ENCODE assay signal across 2 cellular contexts in the genomic region with DNA sequence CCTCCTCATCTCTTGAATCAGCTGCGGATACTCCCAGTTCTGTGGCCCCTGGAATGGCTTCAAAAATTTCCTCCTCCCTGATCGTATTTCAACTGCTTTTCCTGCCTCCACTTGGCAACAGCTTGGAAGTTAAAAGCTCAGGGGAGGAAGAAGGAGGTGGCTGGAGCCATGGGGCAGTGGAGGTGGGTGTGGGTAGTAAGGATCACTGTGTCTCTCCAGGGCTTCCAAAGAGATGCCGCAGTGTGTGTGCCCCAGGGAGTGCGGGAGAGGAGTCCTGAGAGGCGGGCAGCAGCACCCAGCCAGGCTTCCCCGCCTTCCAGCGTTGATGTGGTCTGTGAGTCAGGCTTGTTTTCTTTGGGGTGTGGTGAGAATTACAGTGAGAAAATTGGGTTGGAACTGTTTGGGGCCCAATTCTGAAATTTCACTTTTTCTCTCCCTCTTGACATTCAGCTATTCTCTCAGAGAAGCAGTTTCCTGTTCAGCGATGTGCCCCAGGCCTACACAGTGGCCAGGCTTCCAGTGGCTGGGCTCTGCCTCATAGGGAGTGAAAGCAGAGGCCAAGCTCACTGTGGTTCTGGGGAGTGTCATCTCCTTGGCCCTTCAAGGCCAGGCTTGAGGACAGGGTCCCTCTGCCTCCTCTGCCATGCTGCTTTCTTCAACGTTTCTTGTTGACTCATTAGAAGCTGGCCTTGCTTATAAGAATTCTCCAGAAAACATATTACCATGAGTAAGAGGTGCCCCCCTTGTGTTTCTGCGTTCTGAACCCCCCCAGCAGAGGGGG.
TF ChIP-seq lines count a peak whose summit lies in the region.

No MANE protein-coding gene starts in this region.

TF ChIP-seq in HEK293, 187 proteins besides CTCF, POLR2A, EP300 and RAD21 (continued from another document):
- TF ChIP-seq, protein P1, sequence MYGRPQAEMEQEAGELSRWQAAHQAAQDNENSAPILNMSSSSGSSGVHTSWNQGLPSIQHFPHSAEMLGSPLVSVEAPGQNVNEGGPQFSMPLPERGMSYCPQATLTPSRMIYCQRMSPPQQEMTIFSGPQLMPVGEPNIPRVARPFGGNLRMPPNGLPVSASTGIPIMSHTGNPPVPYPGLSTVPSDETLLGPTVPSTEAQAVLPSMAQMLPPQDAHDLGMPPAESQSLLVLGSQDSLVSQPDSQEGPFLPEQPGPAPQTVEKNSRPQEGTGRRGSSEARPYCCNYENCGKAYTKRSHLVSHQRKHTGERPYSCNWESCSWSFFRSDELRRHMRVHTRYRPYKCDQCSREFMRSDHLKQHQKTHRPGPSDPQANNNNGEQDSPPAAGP (tag by site-specific recombination; IDR thresholded peaks at IDR 0.05): no peak
- TF ChIP-seq GLIS2 (tag by site-specific recombination; IDR thresholded peaks at IDR 0.05) (no peak), ZNF175 (tag by site-specific recombination; IDR thresholded peaks at IDR 0.05) (no peak), BCL11A (tag by site-specific recombination; IDR thresholded peaks at IDR 0.05; ENCODE audit: low read depth) (no peak), ZNF629 (tag by site-specific recombination; IDR thresholded peaks at IDR 0.05) (no peak), ZNF701 (tag by site-specific recombination; IDR thresholded peaks at IDR 0.05) (no peak), ZNF837 (tag by site-specific recombination; IDR thresholded peaks at IDR 0.05) (no peak), ZNF792 (tag by site-specific recombination; IDR thresholded peaks at IDR 0.05) (no peak), ZFHX2 (tag by site-specific recombination; conservative IDR thresholded peaks at IDR 0.05) (peak; percentile 66), ZNF404 (tag by site-specific recombination; IDR thresholded peaks at IDR 0.05) (no peak), ZNF138 (tag by site-specific recombination; IDR thresholded peaks at IDR 0.05; ENCODE audit: borderline replicate concordance) (no peak), SCRT1 (tag by site-specific recombination; IDR thresholded peaks at IDR 0.05; ENCODE audit: borderline replicate concordance) (no peak), EGR2 (tag by site-specific recombination; IDR thresholded peaks at IDR 0.05; ENCODE audit: low read depth) (peak; percentile 69; the same call in 1 of the 2 replicates), WT1 (tag by site-specific recombination; IDR thresholded peaks at IDR 0.05) (peak; percentile 73), ZNF169 (tag by site-specific recombination; IDR thresholded peaks at IDR 0.05) (no peak), ZNF292 (tag by site-specific recombination; IDR thresholded peaks at IDR 0.05; ENCODE audit: borderline replicate concordance, low read depth) (no peak), ZNF16 (tag by site-specific recombination; IDR thresholded peaks at IDR 0.05; ENCODE audit: low read depth) (no peak), HOXD13 (CRISPR knock-in tag; IDR thresholded peaks at IDR 0.05; ENCODE audit: borderline replicate concordance) (no peak)
- TF ChIP-seq, protein P2, sequence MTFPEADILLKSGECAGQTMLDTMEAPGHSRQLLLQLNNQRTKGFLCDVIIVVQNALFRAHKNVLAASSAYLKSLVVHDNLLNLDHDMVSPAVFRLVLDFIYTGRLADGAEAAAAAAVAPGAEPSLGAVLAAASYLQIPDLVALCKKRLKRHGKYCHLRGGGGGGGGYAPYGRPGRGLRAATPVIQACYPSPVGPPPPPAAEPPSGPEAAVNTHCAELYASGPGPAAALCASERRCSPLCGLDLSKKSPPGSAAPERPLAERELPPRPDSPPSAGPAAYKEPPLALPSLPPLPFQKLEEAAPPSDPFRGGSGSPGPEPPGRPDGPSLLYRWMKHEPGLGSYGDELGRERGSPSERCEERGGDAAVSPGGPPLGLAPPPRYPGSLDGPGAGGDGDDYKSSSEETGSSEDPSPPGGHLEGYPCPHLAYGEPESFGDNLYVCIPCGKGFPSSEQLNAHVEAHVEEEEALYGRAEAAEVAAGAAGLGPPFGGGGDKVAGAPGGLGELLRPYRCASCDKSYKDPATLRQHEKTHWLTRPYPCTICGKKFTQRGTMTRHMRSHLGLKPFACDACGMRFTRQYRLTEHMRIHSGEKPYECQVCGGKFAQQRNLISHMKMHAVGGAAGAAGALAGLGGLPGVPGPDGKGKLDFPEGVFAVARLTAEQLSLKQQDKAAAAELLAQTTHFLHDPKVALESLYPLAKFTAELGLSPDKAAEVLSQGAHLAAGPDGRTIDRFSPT (tag by site-specific recombination; IDR thresholded peaks at IDR 0.05): no peak
- TF ChIP-seq, protein P3, sequence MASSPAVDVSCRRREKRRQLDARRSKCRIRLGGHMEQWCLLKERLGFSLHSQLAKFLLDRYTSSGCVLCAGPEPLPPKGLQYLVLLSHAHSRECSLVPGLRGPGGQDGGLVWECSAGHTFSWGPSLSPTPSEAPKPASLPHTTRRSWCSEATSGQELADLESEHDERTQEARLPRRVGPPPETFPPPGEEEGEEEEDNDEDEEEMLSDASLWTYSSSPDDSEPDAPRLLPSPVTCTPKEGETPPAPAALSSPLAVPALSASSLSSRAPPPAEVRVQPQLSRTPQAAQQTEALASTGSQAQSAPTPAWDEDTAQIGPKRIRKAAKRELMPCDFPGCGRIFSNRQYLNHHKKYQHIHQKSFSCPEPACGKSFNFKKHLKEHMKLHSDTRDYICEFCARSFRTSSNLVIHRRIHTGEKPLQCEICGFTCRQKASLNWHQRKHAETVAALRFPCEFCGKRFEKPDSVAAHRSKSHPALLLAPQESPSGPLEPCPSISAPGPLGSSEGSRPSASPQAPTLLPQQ (tag by site-specific recombination; IDR thresholded peaks at IDR 0.05): no peak
- TF ChIP-seq, protein P4, sequence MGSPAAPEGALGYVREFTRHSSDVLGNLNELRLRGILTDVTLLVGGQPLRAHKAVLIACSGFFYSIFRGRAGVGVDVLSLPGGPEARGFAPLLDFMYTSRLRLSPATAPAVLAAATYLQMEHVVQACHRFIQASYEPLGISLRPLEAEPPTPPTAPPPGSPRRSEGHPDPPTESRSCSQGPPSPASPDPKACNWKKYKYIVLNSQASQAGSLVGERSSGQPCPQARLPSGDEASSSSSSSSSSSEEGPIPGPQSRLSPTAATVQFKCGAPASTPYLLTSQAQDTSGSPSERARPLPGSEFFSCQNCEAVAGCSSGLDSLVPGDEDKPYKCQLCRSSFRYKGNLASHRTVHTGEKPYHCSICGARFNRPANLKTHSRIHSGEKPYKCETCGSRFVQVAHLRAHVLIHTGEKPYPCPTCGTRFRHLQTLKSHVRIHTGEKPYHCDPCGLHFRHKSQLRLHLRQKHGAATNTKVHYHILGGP (tag by site-specific recombination; IDR thresholded peaks at IDR 0.05): no peak
- TF ChIP-seq, protein P5, sequence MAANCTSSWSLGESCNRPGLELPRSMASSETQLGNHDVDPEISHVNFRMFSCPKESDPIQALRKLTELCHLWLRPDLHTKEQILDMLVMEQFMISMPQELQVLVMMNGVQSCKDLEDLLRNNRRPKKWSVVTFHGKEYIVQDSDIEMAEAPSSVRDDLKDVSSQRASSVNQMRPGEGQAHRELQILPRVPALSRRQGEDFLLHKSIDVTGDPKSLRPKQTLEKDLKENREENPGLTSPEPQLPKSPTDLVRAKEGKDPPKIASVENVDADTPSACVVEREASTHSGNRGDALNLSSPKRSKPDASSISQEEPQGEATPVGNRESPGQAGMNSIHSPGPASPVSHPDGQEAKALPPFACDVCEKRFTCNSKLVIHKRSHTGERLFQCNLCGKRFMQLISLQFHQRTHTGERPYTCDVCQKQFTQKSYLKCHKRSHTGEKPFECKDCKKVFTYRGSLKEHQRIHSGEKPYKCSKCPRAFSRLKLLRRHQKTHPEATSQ (tag by site-specific recombination; IDR thresholded peaks at IDR 0.05): no peak

TF ChIP-seq in WTC11, 78 proteins besides CTCF, POLR2A, EP300 and RAD21 (continued from another document):
- TF ChIP-seq, protein P6, sequence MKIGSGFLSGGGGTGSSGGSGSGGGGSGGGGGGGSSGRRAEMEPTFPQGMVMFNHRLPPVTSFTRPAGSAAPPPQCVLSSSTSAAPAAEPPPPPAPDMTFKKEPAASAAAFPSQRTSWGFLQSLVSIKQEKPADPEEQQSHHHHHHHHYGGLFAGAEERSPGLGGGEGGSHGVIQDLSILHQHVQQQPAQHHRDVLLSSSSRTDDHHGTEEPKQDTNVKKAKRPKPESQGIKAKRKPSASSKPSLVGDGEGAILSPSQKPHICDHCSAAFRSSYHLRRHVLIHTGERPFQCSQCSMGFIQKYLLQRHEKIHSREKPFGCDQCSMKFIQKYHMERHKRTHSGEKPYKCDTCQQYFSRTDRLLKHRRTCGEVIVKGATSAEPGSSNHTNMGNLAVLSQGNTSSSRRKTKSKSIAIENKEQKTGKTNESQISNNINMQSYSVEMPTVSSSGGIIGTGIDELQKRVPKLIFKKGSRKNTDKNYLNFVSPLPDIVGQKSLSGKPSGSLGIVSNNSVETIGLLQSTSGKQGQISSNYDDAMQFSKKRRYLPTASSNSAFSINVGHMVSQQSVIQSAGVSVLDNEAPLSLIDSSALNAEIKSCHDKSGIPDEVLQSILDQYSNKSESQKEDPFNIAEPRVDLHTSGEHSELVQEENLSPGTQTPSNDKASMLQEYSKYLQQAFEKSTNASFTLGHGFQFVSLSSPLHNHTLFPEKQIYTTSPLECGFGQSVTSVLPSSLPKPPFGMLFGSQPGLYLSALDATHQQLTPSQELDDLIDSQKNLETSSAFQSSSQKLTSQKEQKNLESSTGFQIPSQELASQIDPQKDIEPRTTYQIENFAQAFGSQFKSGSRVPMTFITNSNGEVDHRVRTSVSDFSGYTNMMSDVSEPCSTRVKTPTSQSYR (CRISPR knock-in tag; IDR thresholded peaks at IDR 0.05): no peak
TF ChIP-seq in WTC11: peak in this region for 0.
